In genomic region chr16:88780100-88781062, GRCh38 we compare ENCODE assay signal across 10 cellular contexts. TPM values are rescaled to one million over a fixed set of nuclear protein-coding genes. Genes with fewer than 3 reads are reported as not detected.
A peak's percentile ranks its signal among the peaks of the same experiment; 100 is the strongest.
DNase-seq lines count a peak whose midpoint lies in the region; TF ChIP-seq lines count a peak whose summit lies in the region.
"Had no signal": no experiment of that assay in that cellular context is flagged by ENCODE, and none has a peak within 500 bp of the region (broad histone marks: within the 10 kb centered on the region; RNA-seq: fewer than 3 reads in every experiment).

No MANE protein-coding gene starts in this region.

- no peak for DNase-seq in CD8-positive, alpha-beta memory T cell
- DNase-seq in OCI-LY7 (ENCODE audit: low spot score) (no peak), osteocyte (ENCODE audit: extremely low spot score, unreplicated experiment) (no peak), COLO668 (lab: John Stamatoyannopoulos, UW; ENCODE audit: unreplicated experiment) (no peak), dedifferentiated amniotic fluid mesenchymal stem cell (ENCODE audit: extremely low spot score) (no peak), HuH-7.5 (ENCODE audit: low spot score) (no peak), NCI-H748 treated with DMSO at 0.1 percent for 48 hours (lab: John Stamatoyannopoulos, UW) (no peak)
- DNase-seq in effector memory CD4-positive, alpha-beta T cell, result no peak
- DNase-seq: gastrocnemius medialis, NCI-H2227 treated with DMSO at 0.1 percent for 48 hours had no signal

- H3K27ac Mint-ChIP-seq in CD8-positive, alpha-beta memory T cell, result peak overlapping the region; percentile 90 to 99 (median 96)
- H3K27ac Mint-ChIP-seq in osteocyte (ENCODE audit: unreplicated experiment), result peak overlapping the region; percentile 90

- CTCF ChIA-PET in CD8-positive, alpha-beta memory T cell (lab: Charles Lee), result interaction anchor here (0.7 to 4.1 kb wide), 10 partner anchors 10 to 161 kb away, joined by 3 to 19 read pairs (median 5); partner anchors contain the start of gene APRT
- CTCF ChIA-PET in OCI-LY7 (lab: Charles Lee; ENCODE audit: unreplicated experiment), result interaction anchor here (0.6 to 0.9 kb wide), 3 partner anchors 13 to 43 kb away, joined by 4 read pairs; no protein-coding TSS in a partner anchor

- no TSS peak for BruUV-seq in OCI-LY7 (replicated peaks; lab: Mats Ljungman, UMichigan)

- peak overlapping the region; percentile 40 for H3K4me3 ChIP-seq in CD8-positive, alpha-beta memory T cell (ENCODE audit: low read length)
- H3K4me3 ChIP-seq in OCI-LY7 (ENCODE audit: low read depth, low read length, poor library complexity, severe bottlenecking), result peak overlapping the region; percentile 33
- peak overlapping the region; percentile 40 for H3K4me3 ChIP-seq in effector memory CD4-positive, alpha-beta T cell (ENCODE audit: insufficient read depth, low read depth, low read length, poor library complexity, severe bottlenecking)
- H3K4me3 ChIP-seq: gastrocnemius medialis had no signal

- no peak overlapping the region for H2AFZ ChIP-seq in OCI-LY7 (ENCODE audit: low read length)

- H3K79me2 ChIP-seq in OCI-LY7 (ENCODE audit: insufficient read depth, low read depth, low read length), result peaks cover 47% of the 10 kb centered on the region; the same call in 1 of the 2 replicates

- H3K4me2 ChIP-seq in OCI-LY7 (ENCODE audit: low read length), result peak overlapping the region; percentile 86

- H3K4me3 Mint-ChIP-seq in CD8-positive, alpha-beta memory T cell, result peak overlapping the region; percentile 80 to 96 (median 85)
- H3K4me3 Mint-ChIP-seq in osteocyte (ENCODE audit: unreplicated experiment), result peak overlapping the region; percentile 22

- H3K27me3 Mint-ChIP-seq in CD8-positive, alpha-beta memory T cell, result no peaks in the 10 kb centered on the region
- H3K27me3 Mint-ChIP-seq in osteocyte (ENCODE audit: unreplicated experiment), result no peaks in the 10 kb centered on the region

- peaks cover 0 to 14% (median 0%) of the 10 kb centered on the region in 3 donors for H3K36me3 Mint-ChIP-seq in CD8-positive, alpha-beta memory T cell
- H3K36me3 Mint-ChIP-seq in osteocyte (ENCODE audit: unreplicated experiment), result no peaks in the 10 kb centered on the region

- H3K27ac ChIP-seq in CD8-positive, alpha-beta memory T cell (ENCODE audit: low read depth, low read length), result peak overlapping the region; percentile 80
- peak overlapping the region; percentile 47 for H3K27ac ChIP-seq in OCI-LY7 (ENCODE audit: low read depth, low read length, poor library complexity, severe bottlenecking)
- H3K27ac ChIP-seq in effector memory CD4-positive, alpha-beta T cell (ENCODE audit: insufficient read depth, low read length, poor library complexity, severe bottlenecking), result peak overlapping the region; percentile 84
- H3K27ac ChIP-seq: gastrocnemius medialis had no signal

- H3K4me1 Mint-ChIP-seq in CD8-positive, alpha-beta memory T cell, result peaks cover 45 to 65% (median 53%) of the 10 kb centered on the region in 3 donors
- peaks cover 75% of the 10 kb centered on the region for H3K4me1 Mint-ChIP-seq in osteocyte (ENCODE audit: unreplicated experiment)

- TF ChIP-seq CTCF in OCI-LY7 (conservative IDR thresholded peaks at IDR 0.05; ENCODE audit: low read length), result no peak
- no peak for TF ChIP-seq CTCF in osteocyte (IDR thresholded peaks at IDR 0.05)

- H3K9me3 ChIP-seq in CD8-positive, alpha-beta memory T cell (ENCODE audit: low read length), result no peaks in the 10 kb centered on the region
- H3K9me3 ChIP-seq in OCI-LY7 (ENCODE audit: low read length), result no peaks in the 10 kb centered on the region
- no peaks in the 10 kb centered on the region for H3K9me3 ChIP-seq in effector memory CD4-positive, alpha-beta T cell (ENCODE audit: control insufficient read depth, low read length)
- H3K9me3 ChIP-seq: gastrocnemius medialis had no signal

- no peaks in the 10 kb centered on the region for H4K20me1 ChIP-seq in OCI-LY7 (ENCODE audit: insufficient read depth, low read length)

- POLR2A ChIA-PET in CD8-positive, alpha-beta memory T cell (lab: Charles Lee), result interaction anchor here (0.7 to 4.7 kb wide), 15 partner anchors 8 to 437 kb away, joined by 3 to 19 read pairs (median 4); partner anchors contain the start of genes APRT, CDT1 and ZNF778
- POLR2A ChIA-PET in OCI-LY7 (lab: Charles Lee), result interaction anchor here (0.6 to 1.5 kb wide), 5 partner anchors 10 to 247 kb away, joined by 3 to 17 read pairs (median 3); no protein-coding TSS in a partner anchor

- H3K9me3 Mint-ChIP-seq in CD8-positive, alpha-beta memory T cell, result no peaks in the 10 kb centered on the region
- H3K9me3 Mint-ChIP-seq in osteocyte (ENCODE audit: unreplicated experiment), result no peaks in the 10 kb centered on the region

- intact Hi-C loops in OCI-LY7 (cut with micrococcal nuclease; ENCODE audit: unreplicated experiment), result loop anchor here (5.0 kb wide), 1 partner anchor 118 kb away; the partner anchor contains the start of gene MVD

- H3K36me3 ChIP-seq in CD8-positive, alpha-beta memory T cell (ENCODE audit: insufficient read depth, low read length), result no peaks in the 10 kb centered on the region
- H3K36me3 ChIP-seq in OCI-LY7 (ENCODE audit: insufficient read depth, low read length), result no peaks in the 10 kb centered on the region
- H3K36me3 ChIP-seq in effector memory CD4-positive, alpha-beta T cell (ENCODE audit: control insufficient read depth, insufficient read depth, low read length), result peaks cover 8% of the 10 kb centered on the region
- H3K36me3 ChIP-seq: gastrocnemius medialis had no signal

- H3K9me2 ChIP-seq in OCI-LY7 (ENCODE audit: insufficient read depth, low read length), result no peaks in the 10 kb centered on the region

- H3K27me3 ChIP-seq in CD8-positive, alpha-beta memory T cell (ENCODE audit: insufficient read depth, low read length, poor library complexity, severe bottlenecking), result no peaks in the 10 kb centered on the region
- H3K27me3 ChIP-seq in effector memory CD4-positive, alpha-beta T cell (replicated peaks; ENCODE audit: control insufficient read depth, insufficient read depth, low read length, poor library complexity, severe bottlenecking), result no peaks in the 10 kb centered on the region

- peaks cover 52% of the 10 kb centered on the region for H3K4me1 ChIP-seq in CD8-positive, alpha-beta memory T cell (ENCODE audit: insufficient read depth, low read length)
- H3K4me1 ChIP-seq in OCI-LY7 (ENCODE audit: insufficient read depth, low read length, poor library complexity, severe bottlenecking), result peaks cover 40% of the 10 kb centered on the region
- H3K4me1 ChIP-seq in effector memory CD4-positive, alpha-beta T cell (ENCODE audit: control insufficient read depth, insufficient read depth, low read length, poor library complexity, severe bottlenecking), result peaks cover 61% of the 10 kb centered on the region

RNA-seq across cellular contexts. Expression of gene PIEZO1, which starts 4.6 kb away (rescaled TPM):
- 100 to 1,000 TPM; 215 to 230 TPM for total RNA-seq in CD8-positive, alpha-beta memory T cell
- 58.4 TPM for polyA plus RNA-seq in CD8-positive, alpha-beta memory T cell
- total RNA-seq in OCI-LY7 (2014; rRNA removed; shearing (Covaris generic)), result 123 and 144 TPM in 2 replicates
- 154 and 157 TPM in 2 replicates for total RNA-seq in OCI-LY7 (2022)
- total RNA-seq in osteocyte, result 165 and 174 TPM in 2 replicates

RNA-seq across cellular contexts. Expression of gene CDT1, which starts 23.2 kb away (rescaled TPM):
- 100 to 1,000 TPM in 1 of 2 experiments, 10 to 100 TPM in 1; 97.6 to 106 TPM for total RNA-seq in CD8-positive, alpha-beta memory T cell
- polyA plus RNA-seq in CD8-positive, alpha-beta memory T cell, result 0.26 TPM
- total RNA-seq in OCI-LY7 (2014; rRNA removed; shearing (Covaris generic)), result 82.7 and 90.2 TPM in 2 replicates
- total RNA-seq in OCI-LY7 (2022) (108 and 150 TPM in 2 replicates), osteocyte (5.6 and 6.6 TPM in 2 replicates)

RNA-seq across cellular contexts. Expression of gene APRT, which starts 31.3 kb away (rescaled TPM):
- 100 to 1,000 TPM; 338 to 348 TPM for total RNA-seq in CD8-positive, alpha-beta memory T cell
- 490 TPM for polyA plus RNA-seq in CD8-positive, alpha-beta memory T cell
- total RNA-seq in OCI-LY7 (2014; rRNA removed; shearing (Covaris generic)), result 168 and 216 TPM in 2 replicates
- total RNA-seq in OCI-LY7 (2022) (118 and 151 TPM in 2 replicates), osteocyte (77.1 and 83.9 TPM in 2 replicates)

Comparison
In these comparisons a context has a peak if more than half of its experiments do, and no peak if none do; other contexts are left out.
1. RNA of gene CDT1, which starts 23.2 kb away (total RNA-seq): 82.7 to 150 TPM in OCI-LY7 and 97.6 to 106 TPM in CD8-positive, alpha-beta memory T cell; 5.6 to 6.6 TPM in osteocyte; every median in the first group is over 10 times any median in the second.
2. Peak in every context shown above with its lines, with median percentiles within 50 percentile points of each other: H3K27ac ChIP-seq and H3K4me3 ChIP-seq.